22 cellular contexts compared by ENCODE assay signal in genomic region chr4:84792366-84793301, GRCh38.
DNase-seq lines count a peak whose midpoint lies in the region; TF ChIP-seq lines count a peak whose summit lies in the region.
"Had no signal": no experiment of that assay in that cellular context is flagged by ENCODE, and none has a peak within 500 bp of the region (broad histone marks: within the 10 kb centered on the region; RNA-seq: fewer than 3 reads in every experiment).

No MANE protein-coding gene starts in this region.

- 100% methylated on average over 1 of the region's 4 CpGs for WGBS in mesenchymal stem cell

- H3K9me3 ChIP-seq in mesenchymal stem cell (ENCODE audit: control insufficient read depth, low read length) = no peaks in the 10 kb centered on the region
- H3K9me3 ChIP-seq: ovary, suprapubic skin had no signal

- peaks cover 5% of the 10 kb centered on the region for H3K79me1 ChIP-seq in mesenchymal stem cell (replicated peaks; ENCODE audit: low read length, poor library complexity, severe bottlenecking)

- H3K23ac ChIP-seq in mesenchymal stem cell (ENCODE audit: low read length in 2 of 2) = no peak overlapping the region

- no peak overlapping the region for H4K8ac ChIP-seq in mesenchymal stem cell (ENCODE audit: low read length)

- no peak overlapping the region for H3K4me2 ChIP-seq in mesenchymal stem cell (ENCODE audit: low read length, poor library complexity, severe bottlenecking)

- H2BK5ac ChIP-seq in mesenchymal stem cell (ENCODE audit: low read depth, low read length, poor library complexity, severe bottlenecking) = no peak overlapping the region

- no peaks in the 10 kb centered on the region for H3K4me1 ChIP-seq in mesenchymal stem cell (ENCODE audit: control insufficient read depth, insufficient read depth, low read depth, low read length)
- H3K4me1 ChIP-seq: suprapubic skin had no signal

- no peak overlapping the region for H2BK120ac ChIP-seq in mesenchymal stem cell (ENCODE audit: low read depth, low read length)

- H2BK12ac ChIP-seq in mesenchymal stem cell (ENCODE audit: low read length in 2 of 2) = no peak overlapping the region

- H3K18ac ChIP-seq in mesenchymal stem cell (ENCODE audit: low read depth in 1 of 2, low read length in 2 of 2) = no peak overlapping the region

- no peak overlapping the region for H2AFZ ChIP-seq in mesenchymal stem cell (ENCODE audit: low read depth, low read length)

- H3K4ac ChIP-seq in mesenchymal stem cell (ENCODE audit: low read depth in 1 of 2, low read length in 2 of 2) = no peak overlapping the region

- TF ChIP-seq CTCF in AG09309 (IDR thresholded peaks at IDR 0.05; ENCODE audit: control insufficient read depth, insufficient read depth, low read depth, low read length, missing control alignments) (no peak), HFF-Myc (IDR thresholded peaks at IDR 0.05; ENCODE audit: low read depth, low read length, missing control alignments) (no peak)

- DNase-seq in AG09309 (ENCODE audit: low read depth) (peak; percentile 44), HFF-Myc (ENCODE audit: extremely low read depth, low read depth) (peak; percentile 43), dedifferentiated amniotic fluid mesenchymal stem cell (ENCODE audit: extremely low spot score) (peak; percentile 64), mesenchymal stem cell (peak; percentile 22), C1 segment of cervical spinal cord (lab: John Stamatoyannopoulos, UW) (no peak), activated T-cell treated with anti-CD3 and anti-CD28 coated beads for 4 hours (no peak), GM19240 (ENCODE audit: insufficient read length, low spot score) (no peak)
- no peak for DNase-seq in stimulated activated CD4-positive, alpha-beta T cell treated with anti-CD3 and anti-CD28 coated beads, Interleukin-2, amount 100 ng/mL, for 24 hours
- DNase-seq: activated B cell treated with CpG ODN at 0.5 μM for 24 hours; activated CD4-positive, alpha-beta memory T cell treated with anti-CD3 and anti-CD28 coated beads, Interleukin-2, amount 10 ng/mL, durations not matched to agents 7 days and 5 days; activated naive CD4-positive, alpha-beta T cell treated with Interleukin-2 at 50 U/mL for 16 hours; activated T-cell treated with anti-CD3 and anti-CD28 coated beads, Interleukin-2, amount 50 U/mL, for 1 hour; aorta; CD8-positive, alpha-beta memory T cell; erythroblast; head of caudate nucleus; NCI-H2107; NK-92 treated with Interleukin-12 subunit alpha and Interleukin-12 subunit beta, amount 100 ng/mL, for 24 hours; ovary; right cardiac atrium; T-helper 9 cell had no signal

- H3K4me3 ChIP-seq in AG09309 (ENCODE audit: control insufficient read depth, low read depth, low read length) = no peak overlapping the region
- no peak overlapping the region for H3K4me3 ChIP-seq in HFF-Myc (replicated peaks; ENCODE audit: low read depth, low read length)
- H3K4me3 ChIP-seq in mesenchymal stem cell (ENCODE audit: insufficient read depth in 1 of 2, low read depth in 1 of 2, low read length in 2 of 2) = peak overlapping the region in 1 of 2 experiments; percentile 32
- H3K4me3 ChIP-seq: ovary, suprapubic skin had no signal

- no peak overlapping the region for H2BK15ac ChIP-seq in mesenchymal stem cell (ENCODE audit: low read depth, poor library complexity, severe bottlenecking)

- H3K14ac ChIP-seq in mesenchymal stem cell (ENCODE audit: low read length in 2 of 2) = no peak overlapping the region

- no peak overlapping the region for H3K27ac ChIP-seq in mesenchymal stem cell (ENCODE audit: low read length, poor library complexity, severe bottlenecking)
- H3K27ac ChIP-seq: ovary, suprapubic skin had no signal

- H3K27me3 ChIP-seq in mesenchymal stem cell (ENCODE audit: control insufficient read depth in 1 of 2, insufficient read depth in 1 of 2, low read length in 2 of 2) = no peaks in the 10 kb centered on the region
- H3K27me3 ChIP-seq: ovary, suprapubic skin had no signal

- H3K36me3 ChIP-seq in mesenchymal stem cell (ENCODE audit: control insufficient read depth in 1 of 2, insufficient read depth in 2 of 2, low read depth in 1 of 2, low read length in 2 of 2) = peaks cover 12 to 58% of the 10 kb centered on the region in 2 experiments
- H3K36me3 ChIP-seq: ovary had no signal

- H4K91ac ChIP-seq in mesenchymal stem cell (ENCODE audit: low read length) = no peak overlapping the region

- H3K9ac ChIP-seq in mesenchymal stem cell (ENCODE audit: low read length) = peak overlapping the region; percentile 56

- no peak overlapping the region for H2AK5ac ChIP-seq in mesenchymal stem cell (ENCODE audit: low read length, severe bottlenecking)

Comparison
In these comparisons a context has a peak if more than half of its experiments do, and no peak if none do; other contexts are left out.
1. DNase-seq: peak in AG09309 (single experiment), HFF-Myc (single experiment), dedifferentiated amniotic fluid mesenchymal stem cell (single experiment) and mesenchymal stem cell (single experiment); none in C1 segment of cervical spinal cord (0 of 14), stimulated activated CD4-positive, alpha-beta T cell treated with anti-CD3 and anti-CD28 coated beads, Interleukin-2, amount 100 ng/mL, for 24 hours (0 of 2), activated T-cell treated with anti-CD3 and anti-CD28 coated beads for 4 hours (single experiment) and GM19240 (single experiment).